ENCODE assay signal across 10 cellular contexts in the genomic region with DNA sequence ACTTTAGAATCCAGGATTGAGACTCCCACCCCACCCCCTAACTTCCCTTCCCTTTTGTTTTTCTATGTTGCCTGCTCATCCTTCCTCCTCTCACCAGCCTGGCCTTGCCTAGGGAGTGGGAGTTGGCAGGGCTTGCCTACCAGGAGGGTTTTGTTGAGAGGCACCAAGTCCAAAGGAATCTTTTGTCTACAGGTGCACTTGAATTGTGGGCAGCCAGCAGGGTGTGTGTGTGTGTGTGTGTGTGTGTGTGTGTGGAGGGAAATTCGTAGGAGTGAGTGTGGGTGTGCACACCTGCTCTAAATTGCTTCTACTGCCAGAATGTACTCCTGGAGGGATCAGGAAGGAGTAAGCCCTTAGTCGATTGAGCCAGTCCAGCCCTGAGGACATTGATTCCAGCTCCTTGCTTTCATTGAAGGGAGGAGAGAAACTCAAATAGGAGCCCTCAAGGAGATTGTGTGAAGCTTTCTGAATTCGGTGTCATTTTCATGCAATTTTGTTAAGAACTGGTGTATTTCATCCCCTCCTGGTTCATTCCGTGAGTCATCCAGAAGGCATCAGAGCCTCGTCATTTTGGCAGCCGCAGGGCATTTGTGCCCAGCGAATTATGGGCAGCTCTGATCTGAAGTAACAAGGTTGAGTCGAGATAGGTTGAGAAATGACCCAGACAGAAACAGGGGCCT.
DNase-seq lines count a peak whose midpoint lies in the region; ATAC-seq and TF ChIP-seq lines count a peak whose summit lies in the region.
"Had no signal": no experiment of that assay in that cellular context is flagged by ENCODE, and none has a peak within 500 bp of the region (broad histone marks: within the 10 kb centered on the region; RNA-seq: fewer than 3 reads in every experiment).

No MANE protein-coding gene starts in this region.

- no peaks in the 10 kb centered on the region for H3K9me3 Mint-ChIP-seq in MCF 10A (ENCODE audit: unreplicated experiment)

- no TSS peak for BruUV-seq in MCF 10A (replicated peaks; lab: Mats Ljungman, UMichigan)

- TF ChIP-seq CTCF in AG09319 (IDR thresholded peaks at IDR 0.05; ENCODE audit: low read depth, low read length): no peak
- no peak for TF ChIP-seq CTCF in MCF 10A (IDR thresholded peaks at IDR 0.05; ENCODE audit: unreplicated experiment)

- no peaks in the 10 kb centered on the region for H3K27me3 ChIP-seq in layer of hippocampus (ENCODE audit: control insufficient read depth, insufficient read depth, low read length)

- peak overlapping the region; percentile 96 for H3K27ac Mint-ChIP-seq in MCF 10A (ENCODE audit: low read depth, unreplicated experiment)
- H3K27ac Mint-ChIP-seq: activated naive CD8-positive, alpha-beta T cell treated with anti-CD3 and anti-CD28 coated beads, Interleukin-2, amount 50 U/mL, for 24 hours had no signal

- no peaks in the 10 kb centered on the region for H3K27me3 Mint-ChIP-seq in MCF 10A (ENCODE audit: insufficient read depth, unreplicated experiment)
- H3K27me3 Mint-ChIP-seq: activated naive CD8-positive, alpha-beta T cell treated with anti-CD3 and anti-CD28 coated beads, Interleukin-2, amount 50 U/mL, for 24 hours had no signal

- POLR2A ChIA-PET in MCF 10A (lab: Yijun Ruan, JAX): interaction anchor here (0.7 to 3.4 kb wide), 14 partner anchors 8 to 114 kb away, joined by 3 to 21 read pairs (median 5); no protein-coding TSS in a partner anchor

- peaks cover 47% of the 10 kb centered on the region for H3K4me1 Mint-ChIP-seq in MCF 10A (ENCODE audit: insufficient read depth, unreplicated experiment)

- CTCF ChIA-PET in MCF 10A (lab: Yijun Ruan, JAX): interaction anchor here (0.6 to 1.5 kb wide), 4 partner anchors 24 to 452 kb away, joined by 3 to 7 read pairs (median 4); a partner anchor contains a TSS

- ATAC-seq in HG03025 (IDR thresholded peaks at IDR 0.05; ENCODE audit: low FRiP score, unreplicated experiment): no peak
- ATAC-seq in HG02840 (IDR thresholded peaks at IDR 0.05; ENCODE audit: low FRiP score, unreplicated experiment): no peak
- ATAC-seq: activated naive CD8-positive, alpha-beta T cell treated with anti-CD3 and anti-CD28 coated beads, Interleukin-2, amount 50 U/mL, for 24 hours had no signal

- intact Hi-C loops in MCF 10A (cut with micrococcal nuclease): no loop called here

- peak; percentile 25 for DNase-seq in AG09319 (ENCODE audit: extremely low read depth, low read depth)
- peak; percentile 45 for DNase-seq in HS-27A (ENCODE audit: low read depth)
- peak; percentile 98 for DNase-seq in MCF 10A (ENCODE audit: unreplicated experiment)
- DNase-seq in HUDEP-2 (lab: John Stamatoyannopoulos, UW; ENCODE audit: unreplicated experiment in 76 of 76): no peak
- no peak for DNase-seq in NCI-H2171 treated with DMSO at 0.1 percent for 48 hours (lab: John Stamatoyannopoulos, UW)
- DNase-seq: activated naive CD8-positive, alpha-beta T cell treated with anti-CD3 and anti-CD28 coated beads, Interleukin-2, amount 50 U/mL, for 24 hours; NCI-H2081 treated with DMSO at 0.1 percent for 48 hours had no signal

- H3K4me3 Mint-ChIP-seq in MCF 10A (ENCODE audit: unreplicated experiment): peak overlapping the region; percentile 60
- H3K4me3 Mint-ChIP-seq: activated naive CD8-positive, alpha-beta T cell treated with anti-CD3 and anti-CD28 coated beads, Interleukin-2, amount 50 U/mL, for 24 hours had no signal

- peak overlapping the region; percentile 87 for H3K27ac ChIP-seq in layer of hippocampus (ENCODE audit: low read depth, low read length)

- H3K36me3 Mint-ChIP-seq in MCF 10A (ENCODE audit: insufficient read depth, unreplicated experiment): no peaks in the 10 kb centered on the region

Comparison
In these comparisons a context has a peak if more than half of its experiments do, and no peak if none do; other contexts are left out.
1. DNase-seq: peak in AG09319 (single experiment), HS-27A (single experiment) and MCF 10A (single experiment); none in HUDEP-2 (0 of 76) and NCI-H2171 treated with DMSO at 0.1 percent for 48 hours (single experiment).